ENCODE assay signal across 1 cellular context in the genomic region with DNA sequence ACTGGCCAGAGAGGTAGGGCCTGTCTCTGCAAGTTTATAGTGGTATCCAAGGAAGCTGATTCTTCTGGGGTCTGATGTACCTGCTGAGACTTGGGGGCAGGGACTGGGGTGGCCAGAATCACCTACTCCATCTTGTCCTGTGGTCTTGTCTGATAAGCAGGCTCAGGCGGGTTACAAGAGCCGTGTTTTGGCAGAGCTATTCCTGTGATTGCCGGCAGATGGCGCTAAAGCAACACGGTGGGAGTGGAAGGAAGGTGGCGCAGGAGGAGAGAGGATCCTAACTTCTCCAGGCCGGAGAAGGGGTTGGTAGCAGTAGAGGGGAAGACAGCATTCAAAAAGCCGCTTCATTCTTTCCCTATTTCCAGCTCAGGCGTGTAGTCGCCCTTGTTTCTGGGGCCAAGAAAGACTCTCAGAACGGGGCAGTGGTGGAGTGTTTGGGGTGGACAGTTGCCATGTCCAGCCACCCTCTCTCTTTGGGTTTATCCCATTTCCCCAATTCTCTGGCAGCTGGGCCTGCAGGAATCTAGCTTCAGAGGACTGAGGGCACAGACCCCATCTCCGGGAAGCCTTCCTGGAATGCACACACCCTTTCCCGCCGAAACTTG.
TF ChIP-seq lines count a peak whose summit lies in the region.

No MANE protein-coding gene starts in this region.

TF ChIP-seq in GM12878, 131 proteins besides CTCF, POLR2A, EP300 and RAD21 (continued from another document):
- TF ChIP-seq, protein P1, sequence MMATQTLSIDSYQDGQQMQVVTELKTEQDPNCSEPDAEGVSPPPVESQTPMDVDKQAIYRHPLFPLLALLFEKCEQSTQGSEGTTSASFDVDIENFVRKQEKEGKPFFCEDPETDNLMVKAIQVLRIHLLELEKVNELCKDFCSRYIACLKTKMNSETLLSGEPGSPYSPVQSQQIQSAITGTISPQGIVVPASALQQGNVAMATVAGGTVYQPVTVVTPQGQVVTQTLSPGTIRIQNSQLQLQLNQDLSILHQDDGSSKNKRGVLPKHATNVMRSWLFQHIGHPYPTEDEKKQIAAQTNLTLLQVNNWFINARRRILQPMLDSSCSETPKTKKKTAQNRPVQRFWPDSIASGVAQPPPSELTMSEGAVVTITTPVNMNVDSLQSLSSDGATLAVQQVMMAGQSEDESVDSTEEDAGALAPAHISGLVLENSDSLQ (IDR thresholded peaks at IDR 0.05) = 0 out of 2 replicates have a peak, but pooled peaks have one; percentile 5
- TF ChIP-seq IRF3 (IDR thresholded peaks at IDR 0.05) (peak; percentile 52; the same call in 1 of the 2 replicates), TCF3 (IDR thresholded peaks at IDR 0.05; ENCODE audit: borderline replicate concordance, insufficient read depth, low read depth, low read length) (no peak), MEF2A (IDR thresholded peaks at IDR 0.05; ENCODE audit: insufficient read depth, low read depth, low read length) (no peak), YY1 (IDR thresholded peaks at IDR 0.05; ENCODE audit: low read depth, low read length) (peak; percentile 71; the same call in 1 of the 2 replicates), RBBP5 (conservative IDR thresholded peaks at IDR 0.05) (no peak), STAT1 (conservative IDR thresholded peaks at IDR 0.05) (peak; percentile 80; the same call in 1 of the 2 replicates), SMARCA5 (IDR thresholded peaks at IDR 0.05) (no peak), PAX5 (IDR thresholded peaks at IDR 0.05; ENCODE audit: borderline replicate concordance, low read depth, low read length) (no peak), HDGF (IDR thresholded peaks at IDR 0.05) (peak; percentile 62; the same call in 1 of the 2 replicates), FOS (IDR thresholded peaks at IDR 0.05; ENCODE audit: borderline replicate concordance, extremely low read depth, insufficient read length) (no peak), SKIL (IDR thresholded peaks at IDR 0.05; ENCODE audit: low read depth, poor library complexity, severe bottlenecking) (peak; percentile 48), SP1 (IDR thresholded peaks at IDR 0.05; ENCODE audit: low read depth, low read length) (peak; percentile 34), NFYA (IDR thresholded peaks at IDR 0.05; ENCODE audit: borderline replicate concordance, low read depth, low read length) (no peak), ZNF207 (IDR thresholded peaks at IDR 0.05; ENCODE audit: borderline replicate concordance) (0 out of 2 replicates have a peak, but pooled peaks have one; percentile 57), RB1 (IDR thresholded peaks at IDR 0.05; ENCODE audit: borderline replicate concordance) (peak; percentile 77; the same call in 1 of the 2 replicates), CREB1 (IDR thresholded peaks at IDR 0.05; ENCODE audit: low read depth) (0 out of 2 replicates have a peak, but pooled peaks have one; percentile 9), REST (IDR thresholded peaks at IDR 0.05; ENCODE audit: low read depth, low read length) (no peak), POU2F2 (IDR thresholded peaks at IDR 0.05; ENCODE audit: borderline replicate concordance, low read depth, low read length) (0 out of 3 replicates have a peak, but pooled peaks have one; percentile 46), SMC3 (IDR thresholded peaks at IDR 0.05; ENCODE audit: borderline replicate concordance, low read length) (peak; percentile 92)
- TF ChIP-seq, protein P2, sequence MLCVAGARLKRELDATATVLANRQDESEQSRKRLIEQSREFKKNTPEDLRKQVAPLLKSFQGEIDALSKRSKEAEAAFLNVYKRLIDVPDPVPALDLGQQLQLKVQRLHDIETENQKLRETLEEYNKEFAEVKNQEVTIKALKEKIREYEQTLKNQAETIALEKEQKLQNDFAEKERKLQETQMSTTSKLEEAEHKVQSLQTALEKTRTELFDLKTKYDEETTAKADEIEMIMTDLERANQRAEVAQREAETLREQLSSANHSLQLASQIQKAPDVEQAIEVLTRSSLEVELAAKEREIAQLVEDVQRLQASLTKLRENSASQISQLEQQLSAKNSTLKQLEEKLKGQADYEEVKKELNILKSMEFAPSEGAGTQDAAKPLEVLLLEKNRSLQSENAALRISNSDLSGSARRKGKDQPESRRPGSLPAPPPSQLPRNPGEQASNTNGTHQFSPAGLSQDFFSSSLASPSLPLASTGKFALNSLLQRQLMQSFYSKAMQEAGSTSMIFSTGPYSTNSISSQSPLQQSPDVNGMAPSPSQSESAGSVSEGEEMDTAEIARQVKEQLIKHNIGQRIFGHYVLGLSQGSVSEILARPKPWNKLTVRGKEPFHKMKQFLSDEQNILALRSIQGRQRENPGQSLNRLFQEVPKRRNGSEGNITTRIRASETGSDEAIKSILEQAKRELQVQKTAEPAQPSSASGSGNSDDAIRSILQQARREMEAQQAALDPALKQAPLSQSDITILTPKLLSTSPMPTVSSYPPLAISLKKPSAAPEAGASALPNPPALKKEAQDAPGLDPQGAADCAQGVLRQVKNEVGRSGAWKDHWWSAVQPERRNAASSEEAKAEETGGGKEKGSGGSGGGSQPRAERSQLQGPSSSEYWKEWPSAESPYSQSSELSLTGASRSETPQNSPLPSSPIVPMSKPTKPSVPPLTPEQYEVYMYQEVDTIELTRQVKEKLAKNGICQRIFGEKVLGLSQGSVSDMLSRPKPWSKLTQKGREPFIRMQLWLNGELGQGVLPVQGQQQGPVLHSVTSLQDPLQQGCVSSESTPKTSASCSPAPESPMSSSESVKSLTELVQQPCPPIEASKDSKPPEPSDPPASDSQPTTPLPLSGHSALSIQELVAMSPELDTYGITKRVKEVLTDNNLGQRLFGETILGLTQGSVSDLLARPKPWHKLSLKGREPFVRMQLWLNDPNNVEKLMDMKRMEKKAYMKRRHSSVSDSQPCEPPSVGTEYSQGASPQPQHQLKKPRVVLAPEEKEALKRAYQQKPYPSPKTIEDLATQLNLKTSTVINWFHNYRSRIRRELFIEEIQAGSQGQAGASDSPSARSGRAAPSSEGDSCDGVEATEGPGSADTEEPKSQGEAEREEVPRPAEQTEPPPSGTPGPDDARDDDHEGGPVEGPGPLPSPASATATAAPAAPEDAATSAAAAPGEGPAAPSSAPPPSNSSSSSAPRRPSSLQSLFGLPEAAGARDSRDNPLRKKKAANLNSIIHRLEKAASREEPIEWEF (IDR thresholded peaks at IDR 0.05; ENCODE audit: insufficient replicate concordance, low read depth, low read length) = no peak
